In the genomic region with DNA sequence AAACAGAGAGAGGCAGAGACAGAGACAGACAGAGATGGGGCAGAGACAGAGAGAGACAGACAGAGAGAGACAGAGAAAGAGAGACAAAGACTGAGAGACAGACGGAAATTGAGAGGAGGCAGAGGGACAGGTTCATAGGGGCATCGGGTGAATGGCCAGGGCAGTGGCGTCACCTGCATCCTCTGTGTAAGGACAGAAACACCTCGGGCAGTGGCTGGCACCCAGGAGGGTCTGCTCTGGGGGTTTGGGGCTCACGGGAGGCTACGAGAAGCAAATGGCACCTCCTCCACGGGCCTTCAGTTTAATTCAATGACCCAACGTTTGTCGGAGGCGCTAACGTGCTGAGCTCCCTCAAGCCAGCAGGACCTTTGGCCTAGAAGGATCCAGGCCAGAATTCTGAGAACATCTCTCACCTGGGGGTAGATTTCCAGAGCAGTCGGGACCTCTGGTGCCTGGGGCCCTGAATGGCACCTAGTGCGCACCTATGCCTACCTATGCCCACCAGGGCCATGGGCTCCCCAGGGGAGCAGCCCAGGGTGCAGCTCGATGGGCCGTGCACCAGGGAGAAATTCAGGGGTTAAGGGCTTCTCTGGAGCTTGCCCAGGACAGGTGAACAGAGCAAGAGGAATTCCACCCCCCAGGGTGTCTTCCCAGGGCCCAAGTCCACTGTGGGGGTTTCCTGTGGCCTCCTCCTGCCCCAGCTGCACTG, we compare ENCODE assay signal across 20 cellular contexts. TPM values are rescaled to one million over a fixed set of nuclear protein-coding genes. Genes with fewer than 3 reads are reported as not detected.
A peak's percentile ranks its signal among the peaks of the same experiment; 100 is the strongest.
DNase-seq lines count a peak whose midpoint lies in the region; ATAC-seq and TF ChIP-seq lines count a peak whose summit lies in the region.
"Had no signal": no experiment of that assay in that cellular context is flagged by ENCODE, and none has a peak within 500 bp of the region (broad histone marks: within the 10 kb centered on the region; RNA-seq: fewer than 3 reads in every experiment).

No MANE protein-coding gene starts in this region.

- POLR2A ChIA-PET in CD8-positive, alpha-beta memory T cell (lab: Charles Lee): interaction anchor here (0.6 to 3.0 kb wide), 6 partner anchors 25 to 38 kb away, joined by 3 to 9 read pairs (median 4); partner anchors contain the start of gene ITGB2

- ATAC-seq in activated CD8-positive, alpha-beta memory T cell treated with anti-CD3 and anti-CD28 coated beads, Interleukin-2, amount 10 ng/mL, durations not matched to agents 7 days and 5 days: no peak
- no peak for ATAC-seq in central memory CD8-positive, alpha-beta T cell (replicated peaks; ENCODE audit: extremely low read depth, poor library complexity, severe bottlenecking)

- 90 to 93% methylated on average over 10 to 15 of the region's 15 CpGs for WGBS in endodermal cell (ENCODE audit: insufficient coverage in 1 of 2, insufficient read length in 1 of 2), 2 experiments

- no peaks in the 10 kb centered on the region for H3K27me3 ChIP-seq in CD8-positive, alpha-beta memory T cell (ENCODE audit: insufficient read depth, low read length, poor library complexity, severe bottlenecking)
- no peaks in the 10 kb centered on the region for H3K27me3 ChIP-seq in neural progenitor cell
- H3K27me3 ChIP-seq in endodermal cell (ENCODE audit: control insufficient read depth, insufficient read depth, low read length, poor library complexity, severe bottlenecking): no peaks in the 10 kb centered on the region
- H3K27me3 ChIP-seq: upper lobe of left lung had no signal

- no peaks in the 10 kb centered on the region for H3K9me3 ChIP-seq in CD8-positive, alpha-beta memory T cell (ENCODE audit: low read length)
- H3K9me3 ChIP-seq in neural progenitor cell (ENCODE audit: low read depth): no peaks in the 10 kb centered on the region
- H3K9me3 ChIP-seq in endodermal cell (ENCODE audit: control insufficient read depth, low read length): no peaks in the 10 kb centered on the region
- H3K9me3 ChIP-seq: upper lobe of left lung had no signal

- TF ChIP-seq CTCF in neural progenitor cell (IDR thresholded peaks at IDR 0.05) (no peak), endodermal cell (conservative IDR thresholded peaks at IDR 0.05) (no peak)

- H3K79me2 ChIP-seq in neural progenitor cell (ENCODE audit: low read depth): no peaks in the 10 kb centered on the region

- H3K4me3 ChIP-seq in CD8-positive, alpha-beta memory T cell (ENCODE audit: low read length): no peak overlapping the region
- H3K4me3 ChIP-seq in neural progenitor cell (no peak overlapping the region), endodermal cell (ENCODE audit: low read length) (no peak overlapping the region)
- H3K4me3 ChIP-seq: coronary artery, GM12878, upper lobe of left lung had no signal

- H3K27ac ChIP-seq in CD8-positive, alpha-beta memory T cell (ENCODE audit: low read depth, low read length): no peak overlapping the region
- H3K27ac ChIP-seq in neural progenitor cell (no peak overlapping the region), endodermal cell (ENCODE audit: low read depth, low read length) (no peak overlapping the region)
- H3K27ac ChIP-seq: coronary artery, upper lobe of left lung had no signal

- no peaks in the 10 kb centered on the region for H4K20me1 ChIP-seq in neural progenitor cell (ENCODE audit: low read depth)

- no peak for DNase-seq in activated CD8-positive, alpha-beta memory T cell treated with anti-CD3 and anti-CD28 coated beads, Interleukin-2, amount 10 ng/mL, durations not matched to agents 7 days and 5 days
- DNase-seq in activated CD8-positive, alpha-beta memory T cell treated with anti-CD3 and anti-CD28 coated beads, Interleukin-2, amount 50 U/mL, for 48 hours: no peak
- DNase-seq in CD8-positive, alpha-beta memory T cell: peak in 1 of 5 donors; percentile 39
- no peak for DNase-seq in central memory CD8-positive, alpha-beta T cell (ENCODE audit: low spot score in 2 of 2)
- DNase-seq in neural progenitor cell (ENCODE audit: low spot score): no peak
- DNase-seq in DMS79 (lab: John Stamatoyannopoulos, UW): no peak
- no peak for DNase-seq in endodermal cell
- DNase-seq in NCI-H524 (lab: John Stamatoyannopoulos, UW): no peak
- DNase-seq: activated CD4-positive, alpha-beta T cell treated with anti-CD3 and anti-CD28 coated beads, Interleukin-2, amount 50 U/mL, for 1 hour; foreskin fibroblast; GDM1; NCI-H774; PC-3; stimulated activated CD4-positive, alpha-beta T cell treated with anti-CD3 and anti-CD28 coated beads, Interleukin-12 subunit alpha, Interleukin-12 subunit beta, amount 100 ng/mL, for 4 hours; stimulated activated naive CD4-positive, alpha-beta T cell; upper lobe of left lung had no signal

- no peaks in the 10 kb centered on the region for H3K9me3 Mint-ChIP-seq in activated CD8-positive, alpha-beta memory T cell treated with anti-CD3 and anti-CD28 coated beads, Interleukin-2, amount 10 ng/mL, durations not matched to agents 7 days and 5 days (ENCODE audit: low read depth)
- H3K9me3 Mint-ChIP-seq in CD8-positive, alpha-beta memory T cell: no peaks in the 10 kb centered on the region
- no peaks in the 10 kb centered on the region for H3K9me3 Mint-ChIP-seq in central memory CD8-positive, alpha-beta T cell
- H3K9me3 Mint-ChIP-seq in neural progenitor cell: no peaks in the 10 kb centered on the region
- no peaks in the 10 kb centered on the region for H3K9me3 Mint-ChIP-seq in endodermal cell

- H3K36me3 ChIP-seq in CD8-positive, alpha-beta memory T cell (ENCODE audit: insufficient read depth, low read length): peaks cover 45% of the 10 kb centered on the region
- H3K36me3 ChIP-seq in neural progenitor cell (no peaks in the 10 kb centered on the region), endodermal cell (ENCODE audit: control insufficient read depth, insufficient read depth, low read length) (no peaks in the 10 kb centered on the region)

- CTCF ChIA-PET in activated CD8-positive, alpha-beta memory T cell treated with anti-CD3 and anti-CD28 coated beads, Interleukin-2, amount 10 ng/mL, durations not matched to agents 7 days and 5 days (lab: Charles Lee): interaction anchor here (1.0 to 10.5 kb wide), 9 partner anchors 11 to 101 kb away, joined by 3 to 128 read pairs (median 16); partner anchors contain the start of genes PTTG1IP and SLX9
- CTCF ChIA-PET in CD8-positive, alpha-beta memory T cell (lab: Charles Lee): interaction anchor here (0.8 to 11.2 kb wide), 8 partner anchors 12 to 92 kb away, joined by 3 to 184 read pairs (median 9); partner anchors contain the start of gene UBE2G2

- no peak overlapping the region for H3K4me2 ChIP-seq in neural progenitor cell

- no peak overlapping the region for H2AFZ ChIP-seq in neural progenitor cell (replicated peaks)

- H3K9ac ChIP-seq in neural progenitor cell (no peak overlapping the region), endodermal cell (ENCODE audit: extremely low read depth, low read length, poor library complexity, severe bottlenecking) (no peak overlapping the region)

- H3K4me3 Mint-ChIP-seq in activated CD8-positive, alpha-beta memory T cell treated with anti-CD3 and anti-CD28 coated beads, Interleukin-2, amount 10 ng/mL, durations not matched to agents 7 days and 5 days: no peak overlapping the region
- H3K4me3 Mint-ChIP-seq in CD8-positive, alpha-beta memory T cell: no peak overlapping the region
- no peak overlapping the region for H3K4me3 Mint-ChIP-seq in central memory CD8-positive, alpha-beta T cell
- H3K4me3 Mint-ChIP-seq in neural progenitor cell: no peak overlapping the region
- H3K4me3 Mint-ChIP-seq in endodermal cell: no peak overlapping the region

- H3K4me1 Mint-ChIP-seq in activated CD8-positive, alpha-beta memory T cell treated with anti-CD3 and anti-CD28 coated beads, Interleukin-2, amount 10 ng/mL, durations not matched to agents 7 days and 5 days: peaks cover 9% of the 10 kb centered on the region
- H3K4me1 Mint-ChIP-seq in CD8-positive, alpha-beta memory T cell: peaks cover 12 to 24% (median 13%) of the 10 kb centered on the region in 3 donors
- H3K4me1 Mint-ChIP-seq in central memory CD8-positive, alpha-beta T cell: peaks cover 14% of the 10 kb centered on the region
- H3K4me1 Mint-ChIP-seq in neural progenitor cell: peaks cover 12% of the 10 kb centered on the region
- H3K4me1 Mint-ChIP-seq in endodermal cell: no peaks in the 10 kb centered on the region

- peak overlapping the region; percentile 55 for H3K27ac Mint-ChIP-seq in activated CD8-positive, alpha-beta memory T cell treated with anti-CD3 and anti-CD28 coated beads, Interleukin-2, amount 10 ng/mL, durations not matched to agents 7 days and 5 days
- H3K27ac Mint-ChIP-seq in CD8-positive, alpha-beta memory T cell: peak overlapping the region; percentile 59 to 96 (median 78)
- peak overlapping the region; percentile 85 for H3K27ac Mint-ChIP-seq in central memory CD8-positive, alpha-beta T cell (ENCODE audit: low read depth)
- H3K27ac Mint-ChIP-seq in neural progenitor cell: peak overlapping the region; percentile 7
- H3K27ac Mint-ChIP-seq in endodermal cell: no peak overlapping the region
- H3K27ac Mint-ChIP-seq: progenitor cell of endocrine pancreas had no signal

- H3K27me3 Mint-ChIP-seq in activated CD8-positive, alpha-beta memory T cell treated with anti-CD3 and anti-CD28 coated beads, Interleukin-2, amount 10 ng/mL, durations not matched to agents 7 days and 5 days: no peaks in the 10 kb centered on the region
- H3K27me3 Mint-ChIP-seq in CD8-positive, alpha-beta memory T cell: no peaks in the 10 kb centered on the region
- H3K27me3 Mint-ChIP-seq in central memory CD8-positive, alpha-beta T cell: no peaks in the 10 kb centered on the region
- peaks cover 13% of the 10 kb centered on the region for H3K27me3 Mint-ChIP-seq in neural progenitor cell (ENCODE audit: insufficient read depth, low read depth)
- peaks cover 1% of the 10 kb centered on the region for H3K27me3 Mint-ChIP-seq in endodermal cell (ENCODE audit: insufficient read depth)

- peaks cover 19% of the 10 kb centered on the region for H3K36me3 Mint-ChIP-seq in activated CD8-positive, alpha-beta memory T cell treated with anti-CD3 and anti-CD28 coated beads, Interleukin-2, amount 10 ng/mL, durations not matched to agents 7 days and 5 days
- peaks cover 0 to 74% (median 6%) of the 10 kb centered on the region in 3 donors for H3K36me3 Mint-ChIP-seq in CD8-positive, alpha-beta memory T cell
- peaks cover 59% of the 10 kb centered on the region for H3K36me3 Mint-ChIP-seq in central memory CD8-positive, alpha-beta T cell (ENCODE audit: insufficient read depth)
- H3K36me3 Mint-ChIP-seq in neural progenitor cell (no peaks in the 10 kb centered on the region), endodermal cell (ENCODE audit: low read depth) (no peaks in the 10 kb centered on the region)

- no peaks in the 10 kb centered on the region for H3F3A ChIP-seq in neural progenitor cell (ENCODE audit: low read depth)

- peaks cover 11% of the 10 kb centered on the region for H3K4me1 ChIP-seq in CD8-positive, alpha-beta memory T cell (ENCODE audit: insufficient read depth, low read length)
- H3K4me1 ChIP-seq in neural progenitor cell (peaks cover 10% of the 10 kb centered on the region), endodermal cell (ENCODE audit: control insufficient read depth, insufficient read depth, low read length) (no peaks in the 10 kb centered on the region)

RNA-seq across cellular contexts. Expression of gene PTTG1IP, which starts 20.6 kb away (rescaled TPM):
- total RNA-seq in activated CD8-positive, alpha-beta memory T cell treated with anti-CD3 and anti-CD28 coated beads, Interleukin-2, amount 10 ng/mL, durations not matched to agents 7 days and 5 days: 10 to 100 TPM; 46.0 to 49.9 TPM
- total RNA-seq in CD8-positive, alpha-beta memory T cell: 10 to 100 TPM; 48.2 to 50.8 TPM
- 69.8 TPM for polyA plus RNA-seq in CD8-positive, alpha-beta memory T cell
- total RNA-seq in neural progenitor cell (ENCODE audit: low replicate concordance) (162 and 192 TPM in 2 replicates), endodermal cell (100 to 1,000 TPM; 155 to 168 TPM)
- polyA plus RNA-seq in endodermal cell (2013, experiment 1 of 2): 225 TPM
- polyA plus RNA-seq in endodermal cell (2013, experiment 2 of 2): 224 TPM

RNA-seq across cellular contexts. Expression of gene ITGB2, which starts 26.6 kb away (rescaled TPM):
- total RNA-seq in activated CD8-positive, alpha-beta memory T cell treated with anti-CD3 and anti-CD28 coated beads, Interleukin-2, amount 10 ng/mL, durations not matched to agents 7 days and 5 days: 100 to 1,000 TPM; 336 to 372 TPM
- total RNA-seq in CD8-positive, alpha-beta memory T cell: 100 to 1,000 TPM; 159 to 165 TPM
- polyA plus RNA-seq in CD8-positive, alpha-beta memory T cell: 847 TPM
- 0.09 TPM in 1 of 2 replicates, not detected in the other for total RNA-seq in neural progenitor cell (ENCODE audit: low replicate concordance)
- total RNA-seq in endodermal cell: 1 to 10 TPM; 1.6 to 2.3 TPM
- 0.36 TPM for polyA plus RNA-seq in endodermal cell (2013, experiment 1 of 2)
- 0.54 TPM for polyA plus RNA-seq in endodermal cell (2013, experiment 2 of 2)
- total RNA-seq: HT-29 had no signal

RNA-seq across cellular contexts. Expression of gene SLX9, which starts 45.7 kb away (rescaled TPM):
- total RNA-seq in activated CD8-positive, alpha-beta memory T cell treated with anti-CD3 and anti-CD28 coated beads, Interleukin-2, amount 10 ng/mL, durations not matched to agents 7 days and 5 days: 10 to 100 TPM; 56.8 to 62.9 TPM
- 10 to 100 TPM; 68.1 to 71.1 TPM for total RNA-seq in CD8-positive, alpha-beta memory T cell
- 14.3 TPM for polyA plus RNA-seq in CD8-positive, alpha-beta memory T cell
- total RNA-seq in neural progenitor cell (ENCODE audit: low replicate concordance) (4.7 and 17.1 TPM in 2 replicates), endodermal cell (10 to 100 TPM; 38.0 to 48.9 TPM)
- 27.9 TPM for polyA plus RNA-seq in endodermal cell (2013, experiment 1 of 2)
- 24.0 TPM for polyA plus RNA-seq in endodermal cell (2013, experiment 2 of 2)

Comparison
In these comparisons a context has a peak if more than half of its experiments do, and no peak if none do; other contexts are left out.
1. RNA of gene ITGB2, which starts 26.6 kb away (total RNA-seq): 336 to 372 TPM in activated CD8-positive, alpha-beta memory T cell treated with anti-CD3 and anti-CD28 coated beads, Interleukin-2, amount 10 ng/mL, durations not matched to agents 7 days and 5 days and 159 to 165 TPM in CD8-positive, alpha-beta memory T cell; 1.6 to 2.3 TPM in endodermal cell and 0.09 TPM in neural progenitor cell; every median in the first group is over 10 times any median in the second.